In genomic region chr19:56966225-56966696, GRCh38 we compare ENCODE assay signal across 17 cellular contexts.
DNase-seq lines count a peak whose midpoint lies in the region; ATAC-seq and TF ChIP-seq lines count a peak whose summit lies in the region.
"Had no signal": no experiment of that assay in that cellular context is flagged by ENCODE, and none has a peak within 500 bp of the region (broad histone marks: within the 10 kb centered on the region; RNA-seq: fewer than 3 reads in every experiment).

No MANE protein-coding gene starts in this region.

- no peak for TF ChIP-seq POLR2A in testis (IDR thresholded peaks at IDR 0.05)

- H3K4me1 ChIP-seq in SJCRH30: peaks cover 3% of the 10 kb centered on the region; the same call in 1 of the 2 replicates
- H3K4me1 ChIP-seq in testis: peaks cover 46% of the 10 kb centered on the region
- H3K4me1 ChIP-seq: HAP-1 had no signal

- H3K27me3 ChIP-seq in SJCRH30 (no peaks in the 10 kb centered on the region), testis (no peaks in the 10 kb centered on the region)

- ATAC-seq in left ventricle myocardium superior: no peak
- ATAC-seq: GM12878 had no signal

- H3K27me3 Mint-ChIP-seq in glutamatergic neuron (ENCODE audit: unreplicated experiment): peaks cover 2% of the 10 kb centered on the region

- no peak overlapping the region for H3K4me3 Mint-ChIP-seq in glutamatergic neuron (ENCODE audit: unreplicated experiment)

- in situ Hi-C loops in KBM-7 (cut with MboI; ENCODE audit: low pct_unique_long_range_greater_than_20kb, low sequenced_read_pairs): no loop called here

- H3K36me3 Mint-ChIP-seq in glutamatergic neuron (ENCODE audit: unreplicated experiment): no peaks in the 10 kb centered on the region

- peaks cover 3% of the 10 kb centered on the region for H3K4me1 Mint-ChIP-seq in glutamatergic neuron (ENCODE audit: low read depth, unreplicated experiment)

- H3K27ac ChIP-seq in SJCRH30 (no peak overlapping the region), testis (peak overlapping the region; percentile 79)

- no peak overlapping the region for H3K27ac Mint-ChIP-seq in glutamatergic neuron (ENCODE audit: unreplicated experiment)

- DNase-seq in cardiac septum (ENCODE audit: low spot score) (peak; percentile 29), left ventricle myocardium superior (no peak), SJCRH30 (peak; percentile 33 to 50), glutamatergic neuron (peak; percentile 17), testis (peak; percentile 91), Ammon's horn (ENCODE audit: low spot score) (no peak), KBM-7 (no peak), NCI-H526 treated with DMSO at 0.1 percent for 48 hours (lab: John Stamatoyannopoulos, UW) (no peak)
- DNase-seq: DMS79 treated with DMSO at 0.1 percent for 48 hours, GDM1, Karpas-422, NCI-H1105, NCI-H187 treated with DMSO at 0.1 percent for 48 hours, NCI-H2171, Right ventricle myocardium superior had no signal

- peak overlapping the region; percentile 35 for H3K4me3 ChIP-seq in SJCRH30
- H3K4me3 ChIP-seq in testis: peak overlapping the region in 1 of 2 donors; percentile 0
- H3K4me3 ChIP-seq: GM12878, HAP-1 had no signal

- TF ChIP-seq CTCF in glutamatergic neuron (IDR thresholded peaks at IDR 0.05; ENCODE audit: partially characterized antibody, unreplicated experiment): no peak
- TF ChIP-seq CTCF in testis (IDR thresholded peaks at IDR 0.05): no peak

- H3K36me3 ChIP-seq in SJCRH30 (no peaks in the 10 kb centered on the region), testis (ENCODE audit: low read depth, missing control alignments) (no peaks in the 10 kb centered on the region)
- H3K36me3 ChIP-seq: HAP-1 had no signal

- peaks cover 13% of the 10 kb centered on the region for H3K9me3 Mint-ChIP-seq in glutamatergic neuron (ENCODE audit: unreplicated experiment)

- WGBS in testis, 2 donors: 0 to 4% methylated on average over 2 to 17 of the region's 17 CpGs

- intact Hi-C loops in cardiac septum (cut with DNase I) (no loop called here), left ventricle myocardium superior (cut with micrococcal nuclease) (no loop called here), testis (cut with DNase I; ENCODE audit: low total_unique reads) (no loop called here)

- H3K9me3 ChIP-seq in SJCRH30 (replicated peaks) (no peaks in the 10 kb centered on the region), testis (no peaks in the 10 kb centered on the region)
- H3K9me3 ChIP-seq: HAP-1 had no signal

Comparison
In these comparisons a context has a peak if more than half of its experiments do, and no peak if none do; other contexts are left out.
1. DNase-seq: peak in cardiac septum (single experiment), SJCRH30 (2 of 2), glutamatergic neuron (single experiment) and testis (single experiment); none in left ventricle myocardium superior (single experiment), Ammon's horn (single experiment), KBM-7 (single experiment) and NCI-H526 treated with DMSO at 0.1 percent for 48 hours (single experiment).